Comparison of ENCODE assay signal across 8 cellular contexts in genomic region chr1:110880708-110881374, GRCh38. TPM values are rescaled to one million over a fixed set of nuclear protein-coding genes. Genes with fewer than 3 reads are reported as not detected.
A peak's percentile ranks its signal among the peaks of the same experiment; 100 is the strongest.
DNase-seq lines count a peak whose midpoint lies in the region; ATAC-seq lines count a peak whose summit lies in the region.

No MANE protein-coding gene starts in this region.

- peaks cover 3% of the 10 kb centered on the region for H3K27me3 ChIP-seq in HAP-1 (ENCODE audit: low read depth)

- peak; percentile 76 for ATAC-seq in activated naive CD8-positive, alpha-beta T cell treated with anti-CD3 and anti-CD28 coated beads, Interleukin-2, amount 50 U/mL, for 24 hours
- peak; percentile 83 for ATAC-seq in stimulated activated naive CD8-positive, alpha-beta T cell treated with anti-CD3 and anti-CD28 coated beads, Interleukin-15, amount 100 ng/mL, for 72 hours

- peak overlapping the region; percentile 93 for H3K4me3 Mint-ChIP-seq in activated naive CD8-positive, alpha-beta T cell treated with anti-CD3 and anti-CD28 coated beads, Interleukin-2, amount 50 U/mL, for 24 hours
- peak overlapping the region; percentile 79 to 98 for H3K4me3 Mint-ChIP-seq in stimulated activated naive CD8-positive, alpha-beta T cell treated with anti-CD3 and anti-CD28 coated beads, Interleukin-15, amount 100 ng/mL, for 72 hours

- H3K27ac Mint-ChIP-seq in activated naive CD8-positive, alpha-beta T cell treated with anti-CD3 and anti-CD28 coated beads, Interleukin-2, amount 50 U/mL, for 24 hours = peak overlapping the region; percentile 98
- H3K27ac Mint-ChIP-seq in stimulated activated naive CD8-positive, alpha-beta T cell treated with anti-CD3 and anti-CD28 coated beads, Interleukin-15, amount 100 ng/mL, for 72 hours = peak overlapping the region; percentile 100

- DNase-seq in activated T-cell treated with anti-CD3 and anti-CD28 coated beads for 24 hours (ENCODE audit: low read depth) (peak; percentile 41), activated T-cell treated with anti-CD3 and anti-CD28 coated beads for 4 hours (no peak), OCI-M1 (lab: John Stamatoyannopoulos, UW) (peak; percentile 87), mesenteric fat pad (ENCODE audit: low spot score) (no peak), cerebellar nuclear complex (lab: John Stamatoyannopoulos, UW) (no peak), HAP-1 (ENCODE audit: low spot score in 2 of 2) (no peak)
- peak; percentile 51 for DNase-seq in activated naive CD8-positive, alpha-beta T cell treated with anti-CD3 and anti-CD28 coated beads, Interleukin-2, amount 50 U/mL, for 24 hours
- peak; percentile 52 to 65 for DNase-seq in stimulated activated naive CD8-positive, alpha-beta T cell treated with anti-CD3 and anti-CD28 coated beads, Interleukin-15, amount 100 ng/mL, for 72 hours

- H3K36me3 ChIP-seq in HAP-1 (replicated peaks) = no peaks in the 10 kb centered on the region

- H3K9me3 ChIP-seq in HAP-1 = no peaks in the 10 kb centered on the region

- H3K9me3 Mint-ChIP-seq in activated naive CD8-positive, alpha-beta T cell treated with anti-CD3 and anti-CD28 coated beads, Interleukin-2, amount 50 U/mL, for 24 hours = no peaks in the 10 kb centered on the region
- peaks cover 4 to 6% of the 10 kb centered on the region in 2 donors for H3K9me3 Mint-ChIP-seq in stimulated activated naive CD8-positive, alpha-beta T cell treated with anti-CD3 and anti-CD28 coated beads, Interleukin-15, amount 100 ng/mL, for 72 hours

- no peaks in the 10 kb centered on the region for H3K4me1 ChIP-seq in HAP-1

- H3K36me3 Mint-ChIP-seq in activated naive CD8-positive, alpha-beta T cell treated with anti-CD3 and anti-CD28 coated beads, Interleukin-2, amount 50 U/mL, for 24 hours (ENCODE audit: low read depth) = peaks cover 18% of the 10 kb centered on the region

- in situ Hi-C loops in HAP-1 (cut with MboI; ENCODE audit: low sequenced_read_pairs) = no loop called here

- H3K4me1 Mint-ChIP-seq in activated naive CD8-positive, alpha-beta T cell treated with anti-CD3 and anti-CD28 coated beads, Interleukin-2, amount 50 U/mL, for 24 hours = peaks cover 78% of the 10 kb centered on the region
- peaks cover 85% of the 10 kb centered on the region for H3K4me1 Mint-ChIP-seq in stimulated activated naive CD8-positive, alpha-beta T cell treated with anti-CD3 and anti-CD28 coated beads, Interleukin-15, amount 100 ng/mL, for 72 hours

- no peaks in the 10 kb centered on the region for H3K27me3 Mint-ChIP-seq in activated naive CD8-positive, alpha-beta T cell treated with anti-CD3 and anti-CD28 coated beads, Interleukin-2, amount 50 U/mL, for 24 hours
- no peaks in the 10 kb centered on the region for H3K27me3 Mint-ChIP-seq in stimulated activated naive CD8-positive, alpha-beta T cell treated with anti-CD3 and anti-CD28 coated beads, Interleukin-15, amount 100 ng/mL, for 72 hours

- no peak overlapping the region for H3K4me3 ChIP-seq in HAP-1

RNA-seq across cellular contexts. Expression of gene CD53, which starts 7.9 kb away (rescaled TPM):
- total RNA-seq in mesenteric fat pad = 93.6 TPM

Comparison
In these comparisons a context has a peak if more than half of its experiments do, and no peak if none do; other contexts are left out.
1. DNase-seq: peak in activated T-cell treated with anti-CD3 and anti-CD28 coated beads for 24 hours (single experiment), OCI-M1 (single experiment), activated naive CD8-positive, alpha-beta T cell treated with anti-CD3 and anti-CD28 coated beads, Interleukin-2, amount 50 U/mL, for 24 hours (single experiment) and stimulated activated naive CD8-positive, alpha-beta T cell treated with anti-CD3 and anti-CD28 coated beads, Interleukin-15, amount 100 ng/mL, for 72 hours (2 of 2); none in activated T-cell treated with anti-CD3 and anti-CD28 coated beads for 4 hours (single experiment), mesenteric fat pad (single experiment), cerebellar nuclear complex (0 of 2) and HAP-1 (0 of 2).